13 cellular contexts compared by ENCODE assay signal in genomic region chr19:29785955-29786589, GRCh38. TPM values are rescaled to one million over a fixed set of nuclear protein-coding genes. Genes with fewer than 3 reads are reported as not detected.
DNase-seq lines count a peak whose midpoint lies in the region; ATAC-seq and TF ChIP-seq lines count a peak whose summit lies in the region.
"Had no signal": no experiment of that assay in that cellular context is flagged by ENCODE, and none has a peak within 500 bp of the region (broad histone marks: within the 10 kb centered on the region; RNA-seq: fewer than 3 reads in every experiment).

No MANE protein-coding gene starts in this region.

- no peak overlapping the region for H2AFZ ChIP-seq in IMR-90 (replicated peaks; ENCODE audit: low read length, poor library complexity)

- peak; percentile 75 for DNase-seq in activated CD4-positive, alpha-beta T cell treated with anti-CD3 and anti-CD28 coated beads, Interleukin-2, amount 10 ng/mL, durations not matched to agents 24 days and 14 days
- DNase-seq in activated CD4-positive, alpha-beta T cell treated with anti-CD3 and anti-CD28 coated beads for 4 hours = no peak
- no peak for DNase-seq in IMR-90
- DNase-seq in activated naive CD8-positive, alpha-beta T cell treated with anti-CD3 and anti-CD28 coated beads for 36 hours = peak; percentile 16
- peak; percentile 11 for DNase-seq in stimulated activated CD4-positive, alpha-beta T cell treated with anti-CD3 and anti-CD28 coated beads, Interleukin-4, amount 100 ng/mL, for 24 hours
- no peak for DNase-seq in HPDE6-E6E7 (ENCODE audit: extremely low spot score)
- no peak for DNase-seq in RWPE1 (ENCODE audit: low spot score)
- DNase-seq: NCI-H1105, upper lobe of left lung had no signal

- H3K79me1 ChIP-seq in IMR-90 (ENCODE audit: low read depth in 1 of 2, low read length in 2 of 2) = no peaks in the 10 kb centered on the region

- no peak overlapping the region for H2BK20ac ChIP-seq in IMR-90 (ENCODE audit: low read depth, low read length)

- H3K4me1 ChIP-seq in IMR-90 (ENCODE audit: control insufficient read depth, insufficient read depth, low read length) = no peaks in the 10 kb centered on the region
- H3K4me1 ChIP-seq: upper lobe of left lung had no signal

- no peak for TF ChIP-seq POLR2A in IMR-90 (IDR thresholded peaks at IDR 0.05; ENCODE audit: low read depth, low read length)

- H4K5ac ChIP-seq in IMR-90 (ENCODE audit: low read depth, low read length) = no peak overlapping the region

- H4K8ac ChIP-seq in IMR-90 (ENCODE audit: low read depth in 2 of 2, low read length in 2 of 2) = no peak overlapping the region

- no peaks in the 10 kb centered on the region for H3K9me3 ChIP-seq in IMR-90 (ENCODE audit: control insufficient read depth, insufficient read depth, low read length)
- H3K9me3 ChIP-seq: neutrophil, upper lobe of left lung had no signal

- no peaks in the 10 kb centered on the region for H4K20me1 ChIP-seq in IMR-90 (ENCODE audit: insufficient read depth, low read length)

- H3K27ac ChIP-seq in IMR-90 (ENCODE audit: insufficient read depth, low read length) (no peak overlapping the region), RWPE1 (no peak overlapping the region)
- H3K27ac ChIP-seq: neutrophil, upper lobe of left lung, VCaP had no signal

- no peak overlapping the region for H3K23ac ChIP-seq in IMR-90 (ENCODE audit: low read depth, low read length)

- H3K36me3 ChIP-seq in IMR-90 (ENCODE audit: control insufficient read depth, insufficient read depth, low read length) = no peaks in the 10 kb centered on the region
- H3K36me3 ChIP-seq: neutrophil, upper lobe of left lung had no signal

- no peak overlapping the region for H2AK5ac ChIP-seq in IMR-90 (ENCODE audit: low read depth, low read length)

- H3K9ac ChIP-seq in IMR-90 (ENCODE audit: low read depth, low read length) = no peak overlapping the region

- no peaks in the 10 kb centered on the region for H3K9me3 Mint-ChIP-seq in activated CD4-positive, alpha-beta T cell treated with anti-CD3 and anti-CD28 coated beads, Interleukin-2, amount 10 ng/mL, durations not matched to agents 24 days and 14 days
- no peaks in the 10 kb centered on the region for H3K9me3 Mint-ChIP-seq in activated naive CD8-positive, alpha-beta T cell treated with anti-CD3 and anti-CD28 coated beads for 36 hours

- no peak overlapping the region for H3K4ac ChIP-seq in IMR-90 (ENCODE audit: low read depth, low read length)

- H3K18ac ChIP-seq in IMR-90 (ENCODE audit: low read depth, low read length) = no peak overlapping the region

- no peak overlapping the region for H3K4me3 ChIP-seq in IMR-90 (ENCODE audit: insufficient read depth, low read depth, low read length)
- H3K4me3 ChIP-seq: upper lobe of left lung had no signal

- dilution Hi-C loops in IMR-90 (cut with HindIII; ENCODE audit: low sequenced_read_pairs, unreplicated experiment) = no loop called here

- TF ChIP-seq CTCF in IMR-90 (conservative IDR thresholded peaks at IDR 0.05; ENCODE audit: low read depth, low read length) (0 out of 2 replicates have a peak, but pooled peaks have one; percentile 11), RWPE1 (conservative IDR thresholded peaks at IDR 0.05; ENCODE audit: low read depth) (no peak)

- H3K9me1 ChIP-seq in IMR-90 (ENCODE audit: insufficient read depth, low read length) = no peaks in the 10 kb centered on the region

- POLR2A ChIA-PET in IMR-90 (lab: Charles Lee; ENCODE audit: unreplicated experiment) (interaction anchor here (1.0 kb wide), 1 partner anchor 10 kb away, joined by 4 read pairs; no protein-coding TSS in a partner anchor), RWPE1 (lab: Yijun Ruan, JAX; ENCODE audit: low non-redundant PET) (no interaction called here)

- H2AK9ac ChIP-seq in IMR-90 (replicated peaks; ENCODE audit: low read depth, low read length, poor library complexity) = no peak overlapping the region

- intact Hi-C loops in activated CD4-positive, alpha-beta T cell treated with anti-CD3 and anti-CD28 coated beads, Interleukin-2, amount 10 ng/mL, durations not matched to agents 24 days and 14 days (cut with micrococcal nuclease) = loop anchor here (2.0 kb wide), 1 partner anchor 87 kb away; no protein-coding TSS in a partner anchor
- intact Hi-C loops in IMR-90 (cut with micrococcal nuclease) = no loop called here

- no peak for ATAC-seq in IMR-90 (ENCODE audit: low read depth)
- no peak for ATAC-seq in HG03196 (IDR thresholded peaks at IDR 0.05; ENCODE audit: unreplicated experiment)

- in situ Hi-C loops in IMR-90 (cut with MboI; ENCODE audit: low sequenced_read_pairs) = no loop called here

- no peak for TF ChIP-seq RAD21 in IMR-90 (IDR thresholded peaks at IDR 0.05; ENCODE audit: low read length)

- H3K14ac ChIP-seq in IMR-90 (replicated peaks; ENCODE audit: low read depth, low read length) = no peak overlapping the region

- BruUV-seq in IMR-90 (replicated peaks; lab: Mats Ljungman, UMichigan) = no TSS peak

- WGBS in IMR-90 (ENCODE audit: extremely low coverage in 2 of 2, insufficient read length in 1 of 2), 2 experiments = 52% methylated on average over 3 of the region's 5 CpGs; no CpG with 5 or more reads in 1 of the 2 experiments

- CTCF ChIA-PET in IMR-90 (lab: Yijun Ruan, JAX) = no interaction called here
- CTCF ChIA-PET in RWPE1 (lab: Yijun Ruan, JAX) = no interaction called here

- peaks cover 6% of the 10 kb centered on the region for H3K4me1 Mint-ChIP-seq in activated CD4-positive, alpha-beta T cell treated with anti-CD3 and anti-CD28 coated beads, Interleukin-2, amount 10 ng/mL, durations not matched to agents 24 days and 14 days
- H3K4me1 Mint-ChIP-seq in activated naive CD8-positive, alpha-beta T cell treated with anti-CD3 and anti-CD28 coated beads for 36 hours = peaks cover 2% of the 10 kb centered on the region
- H3K4me1 Mint-ChIP-seq: B cell had no signal

- no peak overlapping the region for H2BK5ac ChIP-seq in IMR-90 (ENCODE audit: low read depth, low read length, poor library complexity, severe bottlenecking)

- H3K4me2 ChIP-seq in IMR-90 (ENCODE audit: low read depth, low read length) = no peak overlapping the region; the same call in 1 of the 2 replicates

- H3K56ac ChIP-seq in IMR-90 (ENCODE audit: extremely low read depth, insufficient read depth, low read length) = no peak overlapping the region

- no peaks in the 10 kb centered on the region; the same call in 1 of the 2 replicates for H3K27me3 ChIP-seq in IMR-90 (ENCODE audit: control insufficient read depth, insufficient read depth, low read length)
- H3K27me3 ChIP-seq: neutrophil, upper lobe of left lung had no signal

- no peak overlapping the region for H2BK120ac ChIP-seq in IMR-90 (ENCODE audit: low read depth, low read length)

- H4K91ac ChIP-seq in IMR-90 (ENCODE audit: insufficient read depth, low read depth, low read length) = no peak overlapping the region

- H3K27me3 Mint-ChIP-seq in activated CD4-positive, alpha-beta T cell treated with anti-CD3 and anti-CD28 coated beads, Interleukin-2, amount 10 ng/mL, durations not matched to agents 24 days and 14 days = no peaks in the 10 kb centered on the region
- no peaks in the 10 kb centered on the region for H3K27me3 Mint-ChIP-seq in activated naive CD8-positive, alpha-beta T cell treated with anti-CD3 and anti-CD28 coated beads for 36 hours

- H3K36me3 Mint-ChIP-seq in activated CD4-positive, alpha-beta T cell treated with anti-CD3 and anti-CD28 coated beads, Interleukin-2, amount 10 ng/mL, durations not matched to agents 24 days and 14 days (ENCODE audit: low read depth) = no peaks in the 10 kb centered on the region
- H3K36me3 Mint-ChIP-seq in activated naive CD8-positive, alpha-beta T cell treated with anti-CD3 and anti-CD28 coated beads for 36 hours = no peaks in the 10 kb centered on the region

- H3K4me3 Mint-ChIP-seq in activated CD4-positive, alpha-beta T cell treated with anti-CD3 and anti-CD28 coated beads, Interleukin-2, amount 10 ng/mL, durations not matched to agents 24 days and 14 days = no peak overlapping the region
- no peak overlapping the region for H3K4me3 Mint-ChIP-seq in activated naive CD8-positive, alpha-beta T cell treated with anti-CD3 and anti-CD28 coated beads for 36 hours
- H3K4me3 Mint-ChIP-seq: B cell had no signal

- H2BK15ac ChIP-seq in IMR-90 (ENCODE audit: low read depth, low read length) = no peak overlapping the region

- H3K27ac Mint-ChIP-seq in activated CD4-positive, alpha-beta T cell treated with anti-CD3 and anti-CD28 coated beads, Interleukin-2, amount 10 ng/mL, durations not matched to agents 24 days and 14 days = no peak overlapping the region
- H3K27ac Mint-ChIP-seq in activated naive CD8-positive, alpha-beta T cell treated with anti-CD3 and anti-CD28 coated beads for 36 hours = no peak overlapping the region
- H3K27ac Mint-ChIP-seq: B cell had no signal

TF ChIP-seq in IMR-90, 13 proteins besides CTCF, POLR2A, EP300 and RAD21 (continues in another document):
- TF ChIP-seq, protein P1, sequence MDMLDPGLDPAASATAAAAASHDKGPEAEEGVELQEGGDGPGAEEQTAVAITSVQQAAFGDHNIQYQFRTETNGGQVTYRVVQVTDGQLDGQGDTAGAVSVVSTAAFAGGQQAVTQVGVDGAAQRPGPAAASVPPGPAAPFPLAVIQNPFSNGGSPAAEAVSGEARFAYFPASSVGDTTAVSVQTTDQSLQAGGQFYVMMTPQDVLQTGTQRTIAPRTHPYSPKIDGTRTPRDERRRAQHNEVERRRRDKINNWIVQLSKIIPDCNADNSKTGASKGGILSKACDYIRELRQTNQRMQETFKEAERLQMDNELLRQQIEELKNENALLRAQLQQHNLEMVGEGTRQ (IDR thresholded peaks at IDR 0.05; ENCODE audit: low read depth, low read length) = no peak
- TF ChIP-seq BHLHE40 (IDR thresholded peaks at IDR 0.05; ENCODE audit: low read depth, low read length) (no peak), SMC3 (IDR thresholded peaks at IDR 0.05; ENCODE audit: low read depth, low read length) (no peak), MAFK (IDR thresholded peaks at IDR 0.05; ENCODE audit: low read depth, low read length) (no peak), ELK1 (IDR thresholded peaks at IDR 0.05; ENCODE audit: borderline replicate concordance, low read depth, low read length) (no peak)

RNA-seq across cellular contexts. Expression of gene CCNE1, which starts 25.7 kb away (rescaled TPM):
- 54.5 and 55.8 TPM in 2 replicates for total RNA-seq in activated CD4-positive, alpha-beta T cell treated with anti-CD3 and anti-CD28 coated beads, Interleukin-2, amount 10 ng/mL, durations not matched to agents 24 days and 14 days
- total RNA-seq in IMR-90 (2012; rRNA removed) = 6.8 and 11.4 TPM in 2 replicates
- 7.0 and 7.4 TPM in 2 replicates for polyA plus RNA-seq in IMR-90 (2012; rRNA removed)
- polyA plus RNA-seq in IMR-90 (2012; cell fraction: cytosol; rRNA removed) = 2.8 and 3.4 TPM in 2 replicates
- 5.9 and 12.5 TPM in 2 replicates for polyA plus RNA-seq in IMR-90 (2012; cell fraction: nucleus; rRNA removed; ENCODE audit: low replicate concordance)
- 10 to 100 TPM; 36.9 to 38.4 TPM for total RNA-seq in activated naive CD8-positive, alpha-beta T cell treated with anti-CD3 and anti-CD28 coated beads for 36 hours

Comparison
In these comparisons a context has a peak if more than half of its experiments do, and no peak if none do; other contexts are left out.
1. DNase-seq: peak in activated CD4-positive, alpha-beta T cell treated with anti-CD3 and anti-CD28 coated beads, Interleukin-2, amount 10 ng/mL, durations not matched to agents 24 days and 14 days (single experiment), activated naive CD8-positive, alpha-beta T cell treated with anti-CD3 and anti-CD28 coated beads for 36 hours (single experiment) and stimulated activated CD4-positive, alpha-beta T cell treated with anti-CD3 and anti-CD28 coated beads, Interleukin-4, amount 100 ng/mL, for 24 hours (single experiment); none in activated CD4-positive, alpha-beta T cell treated with anti-CD3 and anti-CD28 coated beads for 4 hours (0 of 2), IMR-90 (single experiment), HPDE6-E6E7 (single experiment) and RWPE1 (single experiment).